Comparison of ENCODE assay signal across 1 cellular context in the genomic region with DNA sequence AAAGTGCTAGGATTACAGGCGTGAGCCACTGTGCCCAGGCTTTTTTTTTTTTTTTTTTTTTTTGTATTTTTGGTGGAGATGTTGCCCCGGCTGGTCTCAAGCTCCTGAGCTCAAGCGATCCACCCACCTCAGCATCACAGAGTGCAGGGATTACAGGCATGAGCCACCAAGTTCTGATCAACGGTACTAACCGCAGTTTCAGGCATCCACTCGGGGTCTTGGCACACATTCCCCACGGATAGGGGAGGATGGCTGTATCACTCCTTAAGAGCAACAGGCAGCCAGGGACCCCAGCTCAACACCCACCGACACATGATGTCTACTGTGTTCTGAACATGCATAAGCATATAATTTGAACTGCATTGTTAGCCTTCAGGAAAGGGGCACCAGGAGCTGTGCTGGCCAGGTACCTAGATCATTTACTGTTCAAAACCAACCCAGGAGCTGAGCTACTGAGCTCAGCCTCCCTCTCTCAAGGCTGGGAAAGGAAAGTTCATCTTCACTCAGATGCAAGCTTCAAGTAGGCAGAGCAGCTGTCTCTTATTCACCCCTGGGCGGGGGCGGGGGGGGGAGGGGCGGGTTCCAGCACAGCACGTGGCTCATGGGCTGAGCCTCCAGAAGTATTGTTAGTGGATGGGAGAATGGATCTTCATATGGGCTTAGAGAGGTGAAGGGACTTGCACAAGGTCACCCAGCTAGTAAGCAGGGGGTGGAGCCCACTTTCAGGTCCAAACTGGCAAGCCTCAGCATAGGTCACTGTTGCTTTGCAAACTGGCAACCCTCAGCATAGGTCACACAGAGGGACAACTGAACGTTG.
TF ChIP-seq lines count a peak whose summit lies in the region.

No MANE protein-coding gene starts in this region.

TF ChIP-seq in GM23338, 12 proteins besides CTCF, POLR2A, EP300 and RAD21 (continued from another document):
- TF ChIP-seq, protein P1, sequence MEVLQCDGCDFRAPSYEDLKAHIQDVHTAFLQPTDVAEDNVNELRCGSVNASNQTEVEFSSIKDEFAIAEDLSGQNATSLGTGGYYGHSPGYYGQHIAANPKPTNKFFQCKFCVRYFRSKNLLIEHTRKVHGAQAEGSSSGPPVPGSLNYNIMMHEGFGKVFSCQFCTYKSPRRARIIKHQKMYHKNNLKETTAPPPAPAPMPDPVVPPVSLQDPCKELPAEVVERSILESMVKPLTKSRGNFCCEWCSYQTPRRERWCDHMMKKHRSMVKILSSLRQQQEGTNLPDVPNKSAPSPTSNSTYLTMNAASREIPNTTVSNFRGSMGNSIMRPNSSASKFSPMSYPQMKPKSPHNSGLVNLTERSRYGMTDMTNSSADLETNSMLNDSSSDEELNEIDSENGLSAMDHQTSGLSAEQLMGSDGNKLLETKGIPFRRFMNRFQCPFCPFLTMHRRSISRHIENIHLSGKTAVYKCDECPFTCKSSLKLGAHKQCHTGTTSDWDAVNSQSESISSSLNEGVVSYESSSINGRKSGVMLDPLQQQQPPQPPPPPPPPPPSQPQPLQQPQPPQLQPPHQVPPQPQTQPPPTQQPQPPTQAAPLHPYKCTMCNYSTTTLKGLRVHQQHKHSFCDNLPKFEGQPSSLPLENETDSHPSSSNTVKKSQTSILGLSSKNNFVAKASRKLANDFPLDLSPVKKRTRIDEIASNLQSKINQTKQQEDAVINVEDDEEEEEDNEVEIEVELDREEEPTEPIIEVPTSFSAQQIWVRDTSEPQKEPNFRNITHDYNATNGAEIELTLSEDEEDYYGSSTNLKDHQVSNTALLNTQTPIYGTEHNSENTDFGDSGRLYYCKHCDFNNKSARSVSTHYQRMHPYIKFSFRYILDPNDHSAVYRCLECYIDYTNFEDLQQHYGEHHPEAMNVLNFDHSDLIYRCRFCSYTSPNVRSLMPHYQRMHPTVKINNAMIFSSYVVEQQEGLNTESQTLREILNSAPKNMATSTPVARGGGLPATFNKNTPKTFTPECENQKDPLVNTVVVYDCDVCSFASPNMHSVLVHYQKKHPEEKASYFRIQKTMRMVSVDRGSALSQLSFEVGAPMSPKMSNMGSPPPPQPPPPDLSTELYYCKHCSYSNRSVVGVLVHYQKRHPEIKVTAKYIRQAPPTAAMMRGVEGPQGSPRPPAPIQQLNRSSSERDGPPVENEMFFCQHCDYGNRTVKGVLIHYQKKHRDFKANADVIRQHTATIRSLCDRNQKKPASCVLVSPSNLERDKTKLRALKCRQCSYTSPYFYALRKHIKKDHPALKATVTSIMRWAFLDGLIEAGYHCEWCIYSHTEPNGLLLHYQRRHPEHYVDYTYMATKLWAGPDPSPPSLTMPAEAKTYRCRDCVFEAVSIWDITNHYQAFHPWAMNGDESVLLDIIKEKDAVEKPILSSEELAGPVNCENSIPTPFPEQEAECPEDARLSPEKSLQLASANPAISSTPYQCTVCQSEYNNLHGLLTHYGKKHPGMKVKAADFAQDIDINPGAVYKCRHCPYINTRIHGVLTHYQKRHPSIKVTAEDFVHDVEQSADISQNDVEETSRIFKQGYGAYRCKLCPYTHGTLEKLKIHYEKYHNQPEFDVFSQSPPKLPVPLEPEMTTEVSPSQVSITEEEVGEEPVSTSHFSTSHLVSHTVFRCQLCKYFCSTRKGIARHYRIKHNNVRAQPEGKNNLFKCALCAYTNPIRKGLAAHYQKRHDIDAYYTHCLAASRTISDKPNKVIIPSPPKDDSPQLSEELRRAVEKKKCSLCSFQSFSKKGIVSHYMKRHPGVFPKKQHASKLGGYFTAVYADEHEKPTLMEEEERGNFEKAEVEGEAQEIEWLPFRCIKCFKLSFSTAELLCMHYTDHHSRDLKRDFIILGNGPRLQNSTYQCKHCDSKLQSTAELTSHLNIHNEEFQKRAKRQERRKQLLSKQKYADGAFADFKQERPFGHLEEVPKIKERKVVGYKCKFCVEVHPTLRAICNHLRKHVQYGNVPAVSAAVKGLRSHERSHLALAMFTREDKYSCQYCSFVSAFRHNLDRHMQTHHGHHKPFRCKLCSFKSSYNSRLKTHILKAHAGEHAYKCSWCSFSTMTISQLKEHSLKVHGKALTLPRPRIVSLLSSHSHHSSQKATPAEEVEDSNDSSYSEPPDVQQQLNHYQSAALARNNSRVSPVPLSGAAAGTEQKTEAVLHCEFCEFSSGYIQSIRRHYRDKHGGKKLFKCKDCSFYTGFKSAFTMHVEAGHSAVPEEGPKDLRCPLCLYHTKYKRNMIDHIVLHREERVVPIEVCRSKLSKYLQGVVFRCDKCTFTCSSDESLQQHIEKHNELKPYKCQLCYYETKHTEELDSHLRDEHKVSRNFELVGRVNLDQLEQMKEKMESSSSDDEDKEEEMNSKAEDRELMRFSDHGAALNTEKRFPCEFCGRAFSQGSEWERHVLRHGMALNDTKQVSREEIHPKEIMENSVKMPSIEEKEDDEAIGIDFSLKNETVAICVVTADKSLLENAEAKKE (CRISPR knock-in tag; IDR thresholded peaks at IDR 0.05): no peak
- no peak for TF ChIP-seq POLR2AphosphoS5 (IDR thresholded peaks at IDR 0.05; ENCODE audit: low read depth)
- TF ChIP-seq NANOG (IDR thresholded peaks at IDR 0.05; ENCODE audit: borderline replicate concordance): no peak
- no peak for TF ChIP-seq CREB1 (CRISPR knock-in tag; IDR thresholded peaks at IDR 0.05; ENCODE audit: low read depth)
- no peak for TF ChIP-seq ZNF114 (CRISPR knock-in tag; IDR thresholded peaks at IDR 0.05)
- no peak for TF ChIP-seq EZH2phosphoT487 (IDR thresholded peaks at IDR 0.05; ENCODE audit: unreplicated experiment)
- TF ChIP-seq EZH2 (IDR thresholded peaks at IDR 0.05; ENCODE audit: low read depth, unreplicated experiment): no peak
